ENCODE assay signal across 2 cellular contexts in genomic region chr12:93390565-93391297, GRCh38.
TF ChIP-seq lines count a peak whose summit lies in the region.

No MANE protein-coding gene starts in this region.

TF ChIP-seq in GM12891, 5 proteins besides CTCF, POLR2A, EP300 and RAD21:
- TF ChIP-seq POU2F2 (IDR thresholded peaks at IDR 0.05; ENCODE audit: low read depth, low read length) (no peak), PAX5 (IDR thresholded peaks at IDR 0.05; ENCODE audit: insufficient read depth, low read length, severe bottlenecking) (peak; percentile 53)

TF ChIP-seq in GM12878, 131 proteins besides CTCF, POLR2A, EP300 and RAD21:
- TF ChIP-seq BHLHE40 (IDR thresholded peaks at IDR 0.05; ENCODE audit: borderline replicate concordance in 1 of 2, low read depth in 2 of 2, low read length in 1 of 2) (peak in 1 of 2 experiments; percentile 44; a peak in 1 of 4 replicates), IKZF2 (IDR thresholded peaks at IDR 0.05) (peak in 1 of 2 experiments; percentile 28; a peak in 1 of 4 replicates), BRCA1 (IDR thresholded peaks at IDR 0.05; ENCODE audit: low read depth, low read length) (no peak), PAX5 (IDR thresholded peaks at IDR 0.05; ENCODE audit: borderline replicate concordance, low read depth, low read length) (peak; percentile 69; the same call in 1 of the 2 replicates), EED (IDR thresholded peaks at IDR 0.05; ENCODE audit: low read depth) (0 out of 2 replicates have a peak, but pooled peaks have one; percentile 35), HDAC2 (IDR thresholded peaks at IDR 0.05) (no peak), NR2F1 (conservative IDR thresholded peaks at IDR 0.05) (no peak), IKZF1 (conservative IDR thresholded peaks at IDR 0.05) (0 out of 2 replicates have a peak, but pooled peaks have one; percentile 37)
